ENCODE assay signal across 33 cellular contexts in genomic region chr5:96265487-96265886, GRCh38.
"Had no signal": no experiment of that assay in that cellular context is flagged by ENCODE, and none has a peak within 500 bp of the region (broad histone marks: within the 10 kb centered on the region; RNA-seq: fewer than 3 reads in every experiment).

No MANE protein-coding gene starts in this region.

- H3K27ac Mint-ChIP-seq: activated naive CD4-positive, alpha-beta T cell treated with anti-CD3 and anti-CD28 coated beads for 36 hours; activated naive CD4-positive, alpha-beta T cell treated with anti-CD3 and anti-CD28 coated beads, Interleukin-2, amount 10 ng/mL, durations not matched to agents 7 days and 5 days; activated naive CD4-positive, alpha-beta T cell treated with anti-CD3 and anti-CD28 coated beads, Interleukin-2, amount 50 U/mL, for 24 hours; activated naive CD4-positive, alpha-beta T cell treated with anti-CD3 and anti-CD28 coated beads, Interleukin-2, amount 50 U/mL, for 72 hours; activated naive CD8-positive, alpha-beta T cell; activated naive CD8-positive, alpha-beta T cell treated with anti-CD3 and anti-CD28 coated beads for 36 hours; activated naive CD8-positive, alpha-beta T cell treated with anti-CD3 and anti-CD28 coated beads, Interleukin-2, amount 10 ng/mL, durations not matched to agents 7 days and 5 days; activated naive CD8-positive, alpha-beta T cell treated with anti-CD3 and anti-CD28 coated beads, Interleukin-2, amount 50 U/mL, for 24 hours; activated T-cell treated with anti-CD3 and anti-CD28 coated beads, Interleukin-2, amount 50 U/mL, for 24 hours; activated T-cell treated with anti-CD3 and anti-CD28 coated beads, Interleukin-2, amount 50 U/mL, for 72 hours; activated T-helper 1 cell treated with anti-CD3 and anti-CD28 coated beads, Interleukin-12 subunit alpha, Interleukin-12 subunit beta, Interleukin-2, Interleukin-4 antibody, amounts not matched to agents 30 ng/mL and 10 ng/mL and 1 ng/mL, durations not matched to agents 14 hours and 24 hours and 36 hours; activated T-helper 2 cell treated with anti-CD3 and anti-CD28 coated beads, Interferon-gamma antibody, Interleukin-2, Interleukin-4, amounts not matched to agents 10 μg/mL and 5 μg/mL and 100 μg/mL, durations not matched to agents 14 hours and 24 hours and 36 hours; brain had no signal

- ATAC-seq: activated naive CD4-positive, alpha-beta T cell treated with anti-CD3 and anti-CD28 coated beads, Interleukin-2, amount 50 U/mL, for 72 hours; activated naive CD8-positive, alpha-beta T cell treated with anti-CD3 and anti-CD28 coated beads, Interleukin-2, amount 50 U/mL, for 24 hours; activated T-cell treated with anti-CD3 and anti-CD28 coated beads, Interleukin-2, amount 50 U/mL, for 4 hours; activated T-cell treated with anti-CD3 and anti-CD28 coated beads, Interleukin-2, amount 50 U/mL, for 72 hours; body of pancreas had no signal

- H3K9me3 Mint-ChIP-seq: activated naive CD4-positive, alpha-beta T cell treated with anti-CD3 and anti-CD28 coated beads, Interleukin-2, amount 10 ng/mL, durations not matched to agents 7 days and 5 days had no signal

- H3K4me1 Mint-ChIP-seq: activated naive CD4-positive, alpha-beta T cell treated with anti-CD3 and anti-CD28 coated beads, Interleukin-2, amount 10 ng/mL, durations not matched to agents 7 days and 5 days; activated naive CD4-positive, alpha-beta T cell treated with anti-CD3 and anti-CD28 coated beads, Interleukin-2, amount 50 U/mL, for 24 hours; activated naive CD8-positive, alpha-beta T cell treated with anti-CD3 and anti-CD28 coated beads for 36 hours; activated naive CD8-positive, alpha-beta T cell treated with anti-CD3 and anti-CD28 coated beads, Interleukin-2, amount 10 ng/mL, durations not matched to agents 7 days and 5 days; brain; central memory CD8-positive, alpha-beta T cell had no signal

- H3K36me3 Mint-ChIP-seq: activated naive CD4-positive, alpha-beta T cell treated with anti-CD3 and anti-CD28 coated beads, Interleukin-2, amount 10 ng/mL, durations not matched to agents 7 days and 5 days; activated naive CD8-positive, alpha-beta T cell treated with anti-CD3 and anti-CD28 coated beads for 36 hours; activated naive CD8-positive, alpha-beta T cell treated with anti-CD3 and anti-CD28 coated beads, Interleukin-2, amount 10 ng/mL, durations not matched to agents 7 days and 5 days had no signal

- H3K27me3 Mint-ChIP-seq: activated naive CD8-positive, alpha-beta T cell treated with anti-CD3 and anti-CD28 coated beads, Interleukin-2, amount 10 ng/mL, durations not matched to agents 7 days and 5 days; brain had no signal

- DNase-seq: activated effector memory CD4-positive, alpha-beta T cell treated with anti-CD3 and anti-CD28 coated beads, Interleukin-2, amount 50 U/mL, for 16 hours; activated effector memory CD4-positive, alpha-beta T cell treated with Interleukin-2 at 50 U/mL for 16 hours; activated gamma-delta T cell; activated gamma-delta T cell treated with Interleukin-2 at 50 U/mL for 16 hours; activated naive CD4-positive, alpha-beta T cell; activated naive CD4-positive, alpha-beta T cell treated with anti-CD3 and anti-CD28 coated beads for 36 hours; activated naive CD4-positive, alpha-beta T cell treated with anti-CD3 and anti-CD28 coated beads, Interleukin-2, amount 10 ng/mL, durations not matched to agents 7 days and 5 days; activated naive CD4-positive, alpha-beta T cell treated with anti-CD3 and anti-CD28 coated beads, Interleukin-2, amount 50 U/mL, for 16 hours; activated naive CD4-positive, alpha-beta T cell treated with Interleukin-2 at 50 U/mL for 16 hours; activated naive CD8-positive, alpha-beta T cell treated with anti-CD3 and anti-CD28 coated beads for 36 hours; activated naive CD8-positive, alpha-beta T cell treated with anti-CD3 and anti-CD28 coated beads, Interleukin-2, amount 10 ng/mL, durations not matched to agents 7 days and 5 days; activated naive CD8-positive, alpha-beta T cell treated with anti-CD3 and anti-CD28 coated beads, Interleukin-2, amount 50 U/mL, for 24 hours; activated T-cell treated with anti-CD3 and anti-CD28 coated beads, Interleukin-2, amount 50 U/mL, for 24 hours; activated T-cell treated with anti-CD3 and anti-CD28 coated beads, Interleukin-2, amount 50 U/mL, for 4 hours; activated T-cell treated with anti-CD3 and anti-CD28 coated beads, Interleukin-2, amount 50 U/mL, for 48 hours; activated T-cell treated with anti-CD3 and anti-CD28 coated beads, Interleukin-2, amount 50 U/mL, for 72 hours; adrenal gland; amniotic stem cell; amygdala; anterior cingulate cortex; aorta; body of pancreas; brain microvascular endothelial cell; caudate nucleus; central memory CD4-positive, alpha-beta T cell; cerebellar nuclear complex had no signal

- H3K4me3 Mint-ChIP-seq: activated naive CD4-positive, alpha-beta T cell treated with anti-CD3 and anti-CD28 coated beads for 36 hours; activated naive CD4-positive, alpha-beta T cell treated with anti-CD3 and anti-CD28 coated beads, Interleukin-2, amount 10 ng/mL, durations not matched to agents 7 days and 5 days; activated naive CD4-positive, alpha-beta T cell treated with anti-CD3 and anti-CD28 coated beads, Interleukin-2, amount 50 U/mL, for 24 hours; activated naive CD8-positive, alpha-beta T cell; activated naive CD8-positive, alpha-beta T cell treated with anti-CD3 and anti-CD28 coated beads for 36 hours; activated naive CD8-positive, alpha-beta T cell treated with anti-CD3 and anti-CD28 coated beads, Interleukin-2, amount 10 ng/mL, durations not matched to agents 7 days and 5 days; activated naive CD8-positive, alpha-beta T cell treated with anti-CD3 and anti-CD28 coated beads, Interleukin-2, amount 50 U/mL, for 24 hours; activated T-cell treated with anti-CD3 and anti-CD28 coated beads, Interleukin-2, amount 50 U/mL, for 24 hours; activated T-cell treated with anti-CD3 and anti-CD28 coated beads, Interleukin-2, amount 50 U/mL, for 4 hours; activated T-cell treated with anti-CD3 and anti-CD28 coated beads, Interleukin-2, amount 50 U/mL, for 72 hours; activated T-helper 1 cell treated with anti-CD3 and anti-CD28 coated beads, Interleukin-12 subunit alpha, Interleukin-12 subunit beta, Interleukin-2, Interleukin-4 antibody, amounts not matched to agents 30 ng/mL and 10 ng/mL and 1 ng/mL, durations not matched to agents 14 hours and 24 hours and 36 hours; brain; central memory CD8-positive, alpha-beta T cell had no signal
